1 cellular context compared by ENCODE assay signal in the genomic region with DNA sequence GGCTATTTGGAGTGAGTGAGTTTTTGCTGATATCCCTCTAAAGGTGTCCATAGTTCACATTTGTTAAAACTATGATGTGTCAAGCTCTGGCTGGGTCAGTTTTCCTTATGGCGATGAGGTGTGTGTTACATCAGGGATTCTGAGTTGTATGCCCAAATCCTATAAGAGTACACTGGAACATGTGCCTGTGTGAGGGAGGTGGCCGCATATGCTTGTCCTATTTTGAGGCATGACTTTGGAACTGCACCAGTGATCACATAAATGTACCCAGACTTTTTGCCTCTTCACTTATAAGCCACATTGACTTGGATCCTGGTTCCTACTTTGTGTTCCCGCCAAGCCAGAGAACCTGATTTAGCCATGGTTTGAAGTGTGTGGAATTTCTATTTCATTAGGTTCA.
TF ChIP-seq lines count a peak whose summit lies in the region.

No MANE protein-coding gene starts in this region.

TF ChIP-seq in WTC11, 78 proteins besides CTCF, POLR2A, EP300 and RAD21 (continued from another document):
- TF ChIP-seq, protein P1, sequence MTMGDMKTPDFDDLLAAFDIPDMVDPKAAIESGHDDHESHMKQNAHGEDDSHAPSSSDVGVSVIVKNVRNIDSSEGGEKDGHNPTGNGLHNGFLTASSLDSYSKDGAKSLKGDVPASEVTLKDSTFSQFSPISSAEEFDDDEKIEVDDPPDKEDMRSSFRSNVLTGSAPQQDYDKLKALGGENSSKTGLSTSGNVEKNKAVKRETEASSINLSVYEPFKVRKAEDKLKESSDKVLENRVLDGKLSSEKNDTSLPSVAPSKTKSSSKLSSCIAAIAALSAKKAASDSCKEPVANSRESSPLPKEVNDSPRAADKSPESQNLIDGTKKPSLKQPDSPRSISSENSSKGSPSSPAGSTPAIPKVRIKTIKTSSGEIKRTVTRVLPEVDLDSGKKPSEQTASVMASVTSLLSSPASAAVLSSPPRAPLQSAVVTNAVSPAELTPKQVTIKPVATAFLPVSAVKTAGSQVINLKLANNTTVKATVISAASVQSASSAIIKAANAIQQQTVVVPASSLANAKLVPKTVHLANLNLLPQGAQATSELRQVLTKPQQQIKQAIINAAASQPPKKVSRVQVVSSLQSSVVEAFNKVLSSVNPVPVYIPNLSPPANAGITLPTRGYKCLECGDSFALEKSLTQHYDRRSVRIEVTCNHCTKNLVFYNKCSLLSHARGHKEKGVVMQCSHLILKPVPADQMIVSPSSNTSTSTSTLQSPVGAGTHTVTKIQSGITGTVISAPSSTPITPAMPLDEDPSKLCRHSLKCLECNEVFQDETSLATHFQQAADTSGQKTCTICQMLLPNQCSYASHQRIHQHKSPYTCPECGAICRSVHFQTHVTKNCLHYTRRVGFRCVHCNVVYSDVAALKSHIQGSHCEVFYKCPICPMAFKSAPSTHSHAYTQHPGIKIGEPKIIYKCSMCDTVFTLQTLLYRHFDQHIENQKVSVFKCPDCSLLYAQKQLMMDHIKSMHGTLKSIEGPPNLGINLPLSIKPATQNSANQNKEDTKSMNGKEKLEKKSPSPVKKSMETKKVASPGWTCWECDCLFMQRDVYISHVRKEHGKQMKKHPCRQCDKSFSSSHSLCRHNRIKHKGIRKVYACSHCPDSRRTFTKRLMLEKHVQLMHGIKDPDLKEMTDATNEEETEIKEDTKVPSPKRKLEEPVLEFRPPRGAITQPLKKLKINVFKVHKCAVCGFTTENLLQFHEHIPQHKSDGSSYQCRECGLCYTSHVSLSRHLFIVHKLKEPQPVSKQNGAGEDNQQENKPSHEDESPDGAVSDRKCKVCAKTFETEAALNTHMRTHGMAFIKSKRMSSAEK (CRISPR knock-in tag; IDR thresholded peaks at IDR 0.05; ENCODE audit: borderline replicate concordance) = no peak
